1 cellular context compared by ENCODE assay signal in genomic region chr6:167474171-167474570, GRCh38.
TF ChIP-seq lines count a peak whose summit lies in the region.

No MANE protein-coding gene starts in this region.

TF ChIP-seq in GM23338, 12 proteins besides CTCF, POLR2A, EP300 and RAD21:
- TF ChIP-seq ZNF462 (CRISPR knock-in tag; IDR thresholded peaks at IDR 0.05), result 0 out of 2 replicates have a peak, but pooled peaks have one; percentile 7
- TF ChIP-seq STAT1 (IDR thresholded peaks at IDR 0.05; ENCODE audit: unreplicated experiment), result no peak
- no peak for TF ChIP-seq JUNB (IDR thresholded peaks at IDR 0.05; ENCODE audit: unreplicated experiment)
